In the genomic region with DNA sequence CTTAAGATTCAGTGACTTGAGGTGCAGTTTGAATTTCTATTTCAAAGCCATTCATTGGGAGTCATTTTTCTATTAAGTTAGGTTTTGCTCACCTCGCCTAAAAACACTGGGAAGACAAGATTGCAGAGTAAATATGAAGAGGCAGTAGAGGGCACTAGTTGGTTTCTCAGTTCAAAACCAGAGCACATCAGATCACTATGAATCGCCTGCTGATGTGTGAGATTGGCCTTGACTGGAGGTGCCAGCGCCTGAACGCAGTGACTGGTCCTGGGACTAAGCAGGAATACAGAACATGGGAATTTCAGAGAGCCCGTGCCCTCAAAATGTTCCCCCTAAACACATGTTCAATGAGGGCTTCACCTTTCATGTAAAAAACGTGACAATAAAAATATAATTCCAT, we compare ENCODE assay signal across 8 cellular contexts.
DNase-seq lines count a peak whose midpoint lies in the region; ATAC-seq and TF ChIP-seq lines count a peak whose summit lies in the region.

No MANE protein-coding gene starts in this region.

- no peaks in the 10 kb centered on the region for H3K36me3 ChIP-seq in HUES48 (ENCODE audit: control insufficient read depth, insufficient read depth, low read length)

- DNase-seq in AG04449 (ENCODE audit: low read depth, low spot score) (no peak), GM13977 (ENCODE audit: low spot score) (peak; percentile 65), SW 1271 (lab: John Stamatoyannopoulos, UW) (peak; percentile 33 to 78), epithelial cell of esophagus (ENCODE audit: low read depth) (peak; percentile 85), natural killer cell (no peak)
- DNase-seq in activated effector memory CD4-positive, alpha-beta T cell treated with anti-CD3 and anti-CD28 coated beads, Interleukin-2, amount 50 U/mL, for 16 hours = no peak

- H3K27ac Mint-ChIP-seq in natural killer cell = peak overlapping the region; percentile 20 to 34

- H3K27ac ChIP-seq in HUES48 (ENCODE audit: low read depth, low read length) = peak overlapping the region; percentile 59

- intact Hi-C loops in natural killer cell (cut with micrococcal nuclease) = loop anchor here (1.0 to 5.0 kb wide), 4 partner anchors 26 to 255 kb away; no protein-coding TSS in a partner anchor

- in situ Hi-C loops in GM13977 (cut with MboI; ENCODE audit: low pct_unique_long_range_greater_than_20kb, low sequenced_read_pairs, unreplicated experiment) = no loop called here

- H3K4me3 Mint-ChIP-seq in natural killer cell = no peak overlapping the region

- no peaks in the 10 kb centered on the region for H3K27me3 ChIP-seq in HUES48 (ENCODE audit: control insufficient read depth, insufficient read depth, low read length)

- CTCF ChIA-PET in AG04449 (lab: Yijun Ruan, JAX) = interaction anchor here (0.7 to 2.1 kb wide), 7 partner anchors 11 to 330 kb away, joined by 3 to 10 read pairs (median 5); partner anchors contain the start of gene BHLHE40

- H3K36me3 Mint-ChIP-seq in natural killer cell = no peaks in the 10 kb centered on the region

- peaks cover 19 to 28% of the 10 kb centered on the region in 2 donors for H3K4me1 Mint-ChIP-seq in natural killer cell

- peak; percentile 44 for TF ChIP-seq CTCF in AG04449 (IDR thresholded peaks at IDR 0.05; ENCODE audit: insufficient read depth, low read length, missing control alignments)
- peak; percentile 55 for TF ChIP-seq CTCF in GM13977 (IDR thresholded peaks at IDR 0.05; ENCODE audit: extremely low read depth, insufficient read depth, missing control alignments)
- TF ChIP-seq CTCF in epithelial cell of esophagus (IDR thresholded peaks at IDR 0.05; ENCODE audit: insufficient read depth, low read depth, low read length, missing control alignments) = peak; percentile 65
- TF ChIP-seq CTCF in natural killer cell (IDR thresholded peaks at IDR 0.05) = peak; percentile 53

- H3K9me3 Mint-ChIP-seq in natural killer cell = no peaks in the 10 kb centered on the region

- H3K4me1 ChIP-seq in HUES48 (ENCODE audit: control insufficient read depth, insufficient read depth, low read length) = peaks cover 19% of the 10 kb centered on the region

- H3K9ac ChIP-seq in HUES48 (ENCODE audit: low read depth, low read length) = no peak overlapping the region

- no peaks in the 10 kb centered on the region for H3K9me3 ChIP-seq in HUES48 (ENCODE audit: control insufficient read depth, insufficient read depth, low read length)

- H3K4me3 ChIP-seq in AG04449 (ENCODE audit: low read depth, low read length) (no peak overlapping the region), HUES48 (ENCODE audit: low read depth, low read length) (no peak overlapping the region), epithelial cell of esophagus (ENCODE audit: low read length) (no peak overlapping the region)

- POLR2A ChIA-PET in AG04449 (lab: Yijun Ruan, JAX) = interaction anchor here (1.6 kb wide), 1 partner anchor 258 kb away, joined by 5 read pairs; no protein-coding TSS in a partner anchor

- ATAC-seq in natural killer cell = peak; percentile 76 to 95 (median 91)
- no peak for ATAC-seq in GM21723 (IDR thresholded peaks at IDR 0.05; ENCODE audit: unreplicated experiment)

- H3K27me3 Mint-ChIP-seq in natural killer cell (ENCODE audit: low read depth in 2 of 2) = no peaks in the 10 kb centered on the region

Comparison
In these comparisons a context has a peak if more than half of its experiments do, and no peak if none do; other contexts are left out.
1. DNase-seq: peak in GM13977 (single experiment), SW 1271 (2 of 2) and epithelial cell of esophagus (single experiment); none in AG04449 (single experiment), natural killer cell (single experiment) and activated effector memory CD4-positive, alpha-beta T cell treated with anti-CD3 and anti-CD28 coated beads, Interleukin-2, amount 50 U/mL, for 16 hours (single experiment).
2. Peak in every context shown above with its lines, with median percentiles within 50 percentile points of each other: CTCF ChIP-seq.